12 cellular contexts compared by ENCODE assay signal in genomic region chr17:35749560-35750412, GRCh38. TPM values are rescaled to one million over a fixed set of nuclear protein-coding genes. Genes with fewer than 3 reads are reported as not detected.
DNase-seq lines count a peak whose midpoint lies in the region; ATAC-seq and TF ChIP-seq lines count a peak whose summit lies in the region.
"Had no signal": no experiment of that assay in that cellular context is flagged by ENCODE, and none has a peak within 500 bp of the region (broad histone marks: within the 10 kb centered on the region; RNA-seq: fewer than 3 reads in every experiment).

No MANE protein-coding gene starts in this region.

- H3K4me3 ChIP-seq in right atrium auricular region (peak overlapping the region in 1 of 2 donors; percentile 22), SK-N-MC (0 out of 2 replicates have a peak overlapping the region, but pooled peaks have one; percentile 12)
- H3K4me3 ChIP-seq: thoracic aorta had no signal

- ATAC-seq in Right ventricle myocardium inferior (no peak), omental fat pad (ENCODE audit: low FRiP score) (no peak)

- H3K27ac Mint-ChIP-seq in type B pancreatic cell = no peak overlapping the region
- no peak overlapping the region for H3K27ac Mint-ChIP-seq in activated CD4-positive, alpha-beta memory T cell treated with anti-CD3 and anti-CD28 coated beads for 36 hours

- intact Hi-C loops in Right ventricle myocardium inferior (cut with DNase I) = loop anchor here (2.0 to 5.0 kb wide), 2 partner anchors 89 to 437 kb away; no protein-coding TSS in a partner anchor
- intact Hi-C loops in activated CD4-positive, alpha-beta memory T cell treated with anti-CD3 and anti-CD28 coated beads for 36 hours (cut with micrococcal nuclease) = loop anchor here (10.0 kb wide), 2 partner anchors 55 to 605 kb away; partner anchors contain the start of genes NLE1, TAF15 and UNC45B

- H3K27me3 ChIP-seq in right atrium auricular region = no peaks in the 10 kb centered on the region

- H3K4me1 Mint-ChIP-seq in type B pancreatic cell (ENCODE audit: unreplicated experiment) = peaks cover 4% of the 10 kb centered on the region
- peaks cover 5% of the 10 kb centered on the region for H3K4me1 Mint-ChIP-seq in activated CD4-positive, alpha-beta memory T cell treated with anti-CD3 and anti-CD28 coated beads for 36 hours (ENCODE audit: low read depth)

- H3K36me3 Mint-ChIP-seq in type B pancreatic cell = no peaks in the 10 kb centered on the region
- no peaks in the 10 kb centered on the region for H3K36me3 Mint-ChIP-seq in activated CD4-positive, alpha-beta memory T cell treated with anti-CD3 and anti-CD28 coated beads for 36 hours

- H3K9ac ChIP-seq in SK-N-MC (ENCODE audit: insufficient read length) = no peak overlapping the region

- peaks cover 0 to 29% of the 10 kb centered on the region in 2 donors for H3K4me1 ChIP-seq in right atrium auricular region

- H3K4me3 Mint-ChIP-seq in type B pancreatic cell = peak overlapping the region; percentile 58
- no peak overlapping the region for H3K4me3 Mint-ChIP-seq in activated CD4-positive, alpha-beta memory T cell treated with anti-CD3 and anti-CD28 coated beads for 36 hours

- POLR2A ChIA-PET in activated CD4-positive, alpha-beta memory T cell treated with anti-CD3 and anti-CD28 coated beads for 36 hours (lab: Charles Lee) = no interaction called here

- H3K27me3 Mint-ChIP-seq in type B pancreatic cell = peaks cover 44% of the 10 kb centered on the region
- peaks cover 36% of the 10 kb centered on the region for H3K27me3 Mint-ChIP-seq in activated CD4-positive, alpha-beta memory T cell treated with anti-CD3 and anti-CD28 coated beads for 36 hours

- H3K27ac ChIP-seq in right atrium auricular region (no peak overlapping the region), SK-N-MC (no peak overlapping the region)
- H3K27ac ChIP-seq: thoracic aorta had no signal

- H3K36me3 ChIP-seq in right atrium auricular region = no peaks in the 10 kb centered on the region
- no peaks in the 10 kb centered on the region for H3K36me3 ChIP-seq in SK-N-MC (ENCODE audit: insufficient read depth, low read length)
- H3K36me3 ChIP-seq: thoracic aorta had no signal

- H3K9me3 Mint-ChIP-seq in type B pancreatic cell = no peaks in the 10 kb centered on the region
- H3K9me3 Mint-ChIP-seq in activated CD4-positive, alpha-beta memory T cell treated with anti-CD3 and anti-CD28 coated beads for 36 hours = no peaks in the 10 kb centered on the region

- TF ChIP-seq CTCF in right atrium auricular region (IDR thresholded peaks at IDR 0.05) (no peak), type B pancreatic cell (conservative IDR thresholded peaks at IDR 0.05) (no peak), omental fat pad (IDR thresholded peaks at IDR 0.05) (no peak)

- CTCF ChIA-PET in activated CD4-positive, alpha-beta memory T cell treated with anti-CD3 and anti-CD28 coated beads for 36 hours (lab: Charles Lee) = interaction anchor here (0.8 to 8.1 kb wide), 8 partner anchors 10 to 323 kb away, joined by 3 to 131 read pairs (median 4); no protein-coding TSS in a partner anchor

- no peaks in the 10 kb centered on the region for H3K9me3 ChIP-seq in right atrium auricular region
- no peaks in the 10 kb centered on the region for H3K9me3 ChIP-seq in SK-N-MC (ENCODE audit: low read depth, low read length)
- H3K9me3 ChIP-seq: thoracic aorta had no signal

- DNase-seq in Right ventricle myocardium inferior (ENCODE audit: missing footprints) (peak; percentile 34), right atrium auricular region (ENCODE audit: low spot score) (no peak), SK-N-MC (ENCODE audit: low read depth, low spot score) (no peak), hepatic stellate cell (ENCODE audit: low spot score) (peak; percentile 54), type B pancreatic cell (ENCODE audit: extremely low spot score, unreplicated experiment) (no peak), NCI-H1105 treated with DMSO at 0.1 percent for 48 hours (lab: John Stamatoyannopoulos, UW) (no peak), omental fat pad (ENCODE audit: low spot score) (no peak)
- DNase-seq in activated CD4-positive, alpha-beta memory T cell treated with anti-CD3 and anti-CD28 coated beads for 36 hours = no peak
- DNase-seq: DMS53 had no signal

RNA-seq across cellular contexts. Expression of gene GAS2L2, which starts 3.3 kb away (rescaled TPM):
- 0.27 TPM for total RNA-seq in Right ventricle myocardium inferior
- not detected for total RNA-seq in right atrium auricular region
- 0.22 TPM in 1 of 2 replicates, not detected in the other for total RNA-seq in type B pancreatic cell (ENCODE audit: low replicate concordance)
- under 1 TPM in 3 of 4 donors, not detected in 1; 0.37 to 0.82 (median 0.48) TPM for total RNA-seq in omental fat pad
- not detected for total RNA-seq in activated CD4-positive, alpha-beta memory T cell treated with anti-CD3 and anti-CD28 coated beads for 36 hours
- total RNA-seq: RPMI7951, thoracic aorta had no signal

RNA-seq across cellular contexts. Expression of gene C17orf50, which starts 10.9 kb away (rescaled TPM):
- total RNA-seq in Right ventricle myocardium inferior (not detected), right atrium auricular region (not detected), type B pancreatic cell (ENCODE audit: low replicate concordance) (not detected in 2 replicates), omental fat pad (not detected)
- total RNA-seq in activated CD4-positive, alpha-beta memory T cell treated with anti-CD3 and anti-CD28 coated beads for 36 hours = not detected
- total RNA-seq: lower leg skin, RPMI7951, thoracic aorta had no signal

RNA-seq across cellular contexts. Expression of gene RASL10B, which starts 18.3 kb away (rescaled TPM):
- total RNA-seq in Right ventricle myocardium inferior (18.9 TPM), right atrium auricular region (10 to 100 TPM; 39.2 to 61.9 TPM), type B pancreatic cell (ENCODE audit: low replicate concordance) (6.4 and 29.4 TPM in 2 replicates), omental fat pad (10 to 100 TPM in 3 of 4 donors, 1 to 10 TPM in 1; 9.9 to 63.8 (median 42.3) TPM)
- total RNA-seq in activated CD4-positive, alpha-beta memory T cell treated with anti-CD3 and anti-CD28 coated beads for 36 hours = under 1 TPM; 0.26 to 0.73 TPM

RNA-seq across cellular contexts. Expression of gene MMP28, which starts 45.7 kb away (rescaled TPM):
- total RNA-seq in Right ventricle myocardium inferior (2.3 TPM), right atrium auricular region (10 to 100 TPM; 10.5 to 14.9 TPM), type B pancreatic cell (ENCODE audit: low replicate concordance) (0.97 and 1.8 TPM in 2 replicates), omental fat pad (10 to 100 TPM; 31.5 to 65.6 (median 48.7) TPM)
- total RNA-seq in activated CD4-positive, alpha-beta memory T cell treated with anti-CD3 and anti-CD28 coated beads for 36 hours = not detected
- total RNA-seq: RPMI7951 had no signal

RNA-seq across cellular contexts. Expression of gene TAF15, which starts 59.5 kb away (rescaled TPM):
- total RNA-seq in Right ventricle myocardium inferior (95.9 TPM), right atrium auricular region (10 to 100 TPM; 25.7 to 31.7 TPM), type B pancreatic cell (ENCODE audit: low replicate concordance) (173 and 223 TPM in 2 replicates), omental fat pad (10 to 100 TPM; 33.2 to 80.2 (median 64.0) TPM)
- total RNA-seq in activated CD4-positive, alpha-beta memory T cell treated with anti-CD3 and anti-CD28 coated beads for 36 hours = 100 to 1,000 TPM; 269 to 271 TPM

Comparison
In these comparisons a context has a peak if more than half of its experiments do, and no peak if none do; other contexts are left out.
1. DNase-seq: peak in Right ventricle myocardium inferior (single experiment) and hepatic stellate cell (single experiment); none in right atrium auricular region (single experiment), SK-N-MC (single experiment), type B pancreatic cell (single experiment), NCI-H1105 treated with DMSO at 0.1 percent for 48 hours (single experiment), omental fat pad (single experiment) and activated CD4-positive, alpha-beta memory T cell treated with anti-CD3 and anti-CD28 coated beads for 36 hours (single experiment).